1 cellular context compared by ENCODE assay signal in the genomic region with DNA sequence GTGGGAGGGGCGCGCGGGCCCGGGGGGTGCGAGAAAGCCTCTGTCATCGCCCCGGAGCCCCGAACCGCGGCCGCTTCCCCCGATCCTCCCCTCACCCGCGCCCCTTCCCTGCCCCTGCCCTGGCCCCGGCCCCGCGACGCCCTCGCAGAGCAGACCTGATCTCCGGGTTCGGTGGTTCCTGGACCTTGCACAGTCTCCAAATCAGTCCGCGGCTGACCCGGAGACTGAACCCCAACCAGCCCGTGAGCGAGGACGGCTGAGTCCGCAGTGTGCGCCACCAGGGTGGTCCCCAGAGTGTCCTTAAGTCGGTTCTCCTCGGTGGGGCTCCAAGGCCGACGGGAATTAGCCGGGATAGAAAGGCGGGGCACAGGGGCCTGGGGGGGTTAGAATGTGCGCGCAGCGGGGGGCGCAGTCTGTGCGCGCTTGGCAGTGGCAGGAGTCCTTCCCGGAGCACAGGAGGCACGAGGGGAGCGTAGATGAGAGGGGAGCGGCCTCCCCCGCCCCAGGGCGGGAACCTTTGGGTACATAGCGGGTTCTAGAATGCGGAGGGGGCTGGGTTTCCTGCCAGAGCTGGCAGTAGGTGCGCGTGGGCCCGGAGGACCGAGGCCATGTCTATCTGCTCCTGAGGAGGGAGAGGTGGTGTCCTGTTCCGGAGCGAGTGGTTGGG.
TF ChIP-seq lines count a peak whose summit lies in the region.

No MANE protein-coding gene starts in this region.

TF ChIP-seq in SK-N-SH treated with all-trans-retinoic acid at 6 μM for 48 hours, 23 proteins besides CTCF, POLR2A, EP300 and RAD21 (continued from another document):
- TF ChIP-seq, protein P1, sequence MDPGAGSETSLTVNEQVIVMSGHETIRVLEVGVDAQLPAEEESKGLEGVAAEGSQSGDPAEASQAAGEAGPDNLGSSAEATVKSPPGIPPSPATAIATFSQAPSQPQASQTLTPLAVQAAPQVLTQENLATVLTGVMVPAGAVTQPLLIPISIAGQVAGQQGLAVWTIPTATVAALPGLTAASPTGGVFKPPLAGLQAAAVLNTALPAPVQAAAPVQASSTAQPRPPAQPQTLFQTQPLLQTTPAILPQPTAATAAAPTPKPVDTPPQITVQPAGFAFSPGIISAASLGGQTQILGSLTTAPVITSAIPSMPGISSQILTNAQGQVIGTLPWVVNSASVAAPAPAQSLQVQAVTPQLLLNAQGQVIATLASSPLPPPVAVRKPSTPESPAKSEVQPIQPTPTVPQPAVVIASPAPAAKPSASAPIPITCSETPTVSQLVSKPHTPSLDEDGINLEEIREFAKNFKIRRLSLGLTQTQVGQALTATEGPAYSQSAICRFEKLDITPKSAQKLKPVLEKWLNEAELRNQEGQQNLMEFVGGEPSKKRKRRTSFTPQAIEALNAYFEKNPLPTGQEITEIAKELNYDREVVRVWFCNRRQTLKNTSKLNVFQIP (CRISPR knock-in tag; IDR thresholded peaks at IDR 0.05; ENCODE audit: borderline replicate concordance, low read depth), result no peak
- no peak for TF ChIP-seq TCF4 (CRISPR knock-in tag; IDR thresholded peaks at IDR 0.05; ENCODE audit: borderline replicate concordance)
- TF ChIP-seq, protein P2, sequence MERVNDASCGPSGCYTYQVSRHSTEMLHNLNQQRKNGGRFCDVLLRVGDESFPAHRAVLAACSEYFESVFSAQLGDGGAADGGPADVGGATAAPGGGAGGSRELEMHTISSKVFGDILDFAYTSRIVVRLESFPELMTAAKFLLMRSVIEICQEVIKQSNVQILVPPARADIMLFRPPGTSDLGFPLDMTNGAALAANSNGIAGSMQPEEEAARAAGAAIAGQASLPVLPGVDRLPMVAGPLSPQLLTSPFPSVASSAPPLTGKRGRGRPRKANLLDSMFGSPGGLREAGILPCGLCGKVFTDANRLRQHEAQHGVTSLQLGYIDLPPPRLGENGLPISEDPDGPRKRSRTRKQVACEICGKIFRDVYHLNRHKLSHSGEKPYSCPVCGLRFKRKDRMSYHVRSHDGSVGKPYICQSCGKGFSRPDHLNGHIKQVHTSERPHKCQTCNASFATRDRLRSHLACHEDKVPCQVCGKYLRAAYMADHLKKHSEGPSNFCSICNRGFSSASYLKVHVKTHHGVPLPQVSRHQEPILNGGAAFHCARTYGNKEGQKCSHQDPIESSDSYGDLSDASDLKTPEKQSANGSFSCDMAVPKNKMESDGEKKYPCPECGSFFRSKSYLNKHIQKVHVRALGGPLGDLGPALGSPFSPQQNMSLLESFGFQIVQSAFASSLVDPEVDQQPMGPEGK (CRISPR knock-in tag; IDR thresholded peaks at IDR 0.05; ENCODE audit: borderline replicate concordance), result no peak
- TF ChIP-seq ZNF70 (CRISPR knock-in tag; IDR thresholded peaks at IDR 0.05), result no peak
- no peak for TF ChIP-seq ISL1 (CRISPR knock-in tag; IDR thresholded peaks at IDR 0.05)
- TF ChIP-seq ZC3H10 (CRISPR knock-in tag; IDR thresholded peaks at IDR 0.05), result no peak
- no peak for TF ChIP-seq BACH2 (CRISPR knock-in tag; IDR thresholded peaks at IDR 0.05; ENCODE audit: borderline replicate concordance)
- no peak for TF ChIP-seq CSDC2 (CRISPR knock-in tag; IDR thresholded peaks at IDR 0.05)
